ENCODE assay signal across 18 cellular contexts in genomic region chr12:51914034-51914923, GRCh38. TPM values are rescaled to one million over a fixed set of nuclear protein-coding genes. Genes with fewer than 3 reads are reported as not detected.
DNase-seq lines count a peak whose midpoint lies in the region; ATAC-seq and TF ChIP-seq lines count a peak whose summit lies in the region.
"Had no signal": no experiment of that assay in that cellular context is flagged by ENCODE, and none has a peak within 500 bp of the region (broad histone marks: within the 10 kb centered on the region; RNA-seq: fewer than 3 reads in every experiment).

No MANE protein-coding gene starts in this region.

- H3K27ac ChIP-seq in WERI-Rb-1 (peak overlapping the region; percentile 72), neuronal stem cell (replicated peaks; ENCODE audit: low read length) (no peak overlapping the region)
- H3K27ac ChIP-seq: A549 had no signal

- intact Hi-C loops in left ventricle myocardium superior (cut with micrococcal nuclease), result no loop called here

- H3K4me1 ChIP-seq in BE2C, result peaks cover 78% of the 10 kb centered on the region
- H3K4me1 ChIP-seq in neuronal stem cell (ENCODE audit: control insufficient read depth in 2 of 2, insufficient read depth in 1 of 2, low read depth in 1 of 2, low read length in 2 of 2), result peaks cover 13 to 29% of the 10 kb centered on the region in 2 donors
- H3K4me1 ChIP-seq: A549 had no signal

- no peak overlapping the region for H3K9ac ChIP-seq in neuronal stem cell (ENCODE audit: low read depth, low read length, poor library complexity)

- peak overlapping the region; percentile 83 for H2BK15ac ChIP-seq in neuronal stem cell (ENCODE audit: low read length)

- TF ChIP-seq CTCF in BE2C (IDR thresholded peaks at IDR 0.05; ENCODE audit: low read depth, low read length) (no peak), WERI-Rb-1 (IDR thresholded peaks at IDR 0.05; ENCODE audit: low read depth, low read length) (no peak)

- H2AK5ac ChIP-seq in neuronal stem cell (ENCODE audit: low read depth, low read length), result peak overlapping the region; percentile 22

- H3K4me3 ChIP-seq in BE2C (ENCODE audit: low read depth, low read length) (no peak overlapping the region), WERI-Rb-1 (ENCODE audit: low read depth, low read length) (no peak overlapping the region), neuronal stem cell (ENCODE audit: low read length in 2 of 2) (no peak overlapping the region)
- H3K4me3 ChIP-seq: A549 had no signal

- no CpG with 5 or more reads among the region's 17 CpGs for WGBS in neuronal stem cell (ENCODE audit: extremely low coverage in 2 of 2, insufficient read length in 2 of 2, insufficient replicate concordance in 1 of 2), 2 donors

- no peak overlapping the region for H4K8ac ChIP-seq in neuronal stem cell (ENCODE audit: low read depth, low read length)

- no peaks in the 10 kb centered on the region for H3K36me3 ChIP-seq in BE2C
- H3K36me3 ChIP-seq in WERI-Rb-1, result no peaks in the 10 kb centered on the region
- H3K36me3 ChIP-seq in neuronal stem cell (replicated peaks in 1 of 2; ENCODE audit: control insufficient read depth in 2 of 2, insufficient read depth in 2 of 2, low read length in 2 of 2), result no peaks in the 10 kb centered on the region

- H2BK5ac ChIP-seq in neuronal stem cell (ENCODE audit: low read length), result no peak overlapping the region

- H2AFZ ChIP-seq in neuronal stem cell (ENCODE audit: low read length), result no peak overlapping the region

- no peaks in the 10 kb centered on the region for H3K27me3 ChIP-seq in BE2C
- no peaks in the 10 kb centered on the region for H3K27me3 ChIP-seq in WERI-Rb-1 (ENCODE audit: insufficient read depth, low read depth, severe bottlenecking)
- peaks cover 0 to 19% (median 0%) of the 10 kb centered on the region in 3 experiments for H3K27me3 ChIP-seq in neuronal stem cell (ENCODE audit: control insufficient read depth in 3 of 3, insufficient read depth in 3 of 3, low read depth in 1 of 3, low read length in 3 of 3)

- peak overlapping the region; percentile 92 for H3K14ac ChIP-seq in neuronal stem cell (ENCODE audit: low read length)

- peak; percentile 64 for DNase-seq in BE2C
- no peak for DNase-seq in WERI-Rb-1
- peak; percentile 72 for DNase-seq in left ventricle myocardium superior
- DNase-seq in neuronal stem cell (ENCODE audit: low spot score), result no peak
- DNase-seq in HuH-7.5 (ENCODE audit: low spot score), result no peak
- no peak for DNase-seq in activated CD4-positive, CD25-positive, alpha-beta regulatory T cell (lab: John Stamatoyannopoulos, UW)
- DNase-seq: HCEC 1CT, KG1, NCI-H1092 treated with DMSO at 0.1 percent for 48 hours, NCI-H187, NCI-H510A, NCI-H82, SHP77 had no signal

- peak overlapping the region; percentile 90 for H3K18ac ChIP-seq in neuronal stem cell (ENCODE audit: low read length)

- no peak overlapping the region for H3K4me2 ChIP-seq in neuronal stem cell (ENCODE audit: insufficient read depth, low read length, poor library complexity, severe bottlenecking)
- H3K4me2 ChIP-seq: A549 had no signal

- H3K9me3 ChIP-seq in BE2C, result no peaks in the 10 kb centered on the region
- no peaks in the 10 kb centered on the region for H3K9me3 ChIP-seq in WERI-Rb-1 (ENCODE audit: severe bottlenecking)
- H3K9me3 ChIP-seq in neuronal stem cell (replicated peaks in 1 of 2; ENCODE audit: control insufficient read depth in 2 of 2, insufficient read depth in 1 of 2, low read depth in 1 of 2, low read length in 2 of 2), result peaks cover 0 to 2% of the 10 kb centered on the region in 2 donors
- H3K9me3 ChIP-seq: A549 had no signal

- no peaks in the 10 kb centered on the region for H3K79me1 ChIP-seq in neuronal stem cell (ENCODE audit: low read depth, low read length)

- H2BK120ac ChIP-seq in neuronal stem cell (ENCODE audit: low read depth, low read length), result peak overlapping the region; percentile 26

- H2BK12ac ChIP-seq in neuronal stem cell (ENCODE audit: low read length), result no peak overlapping the region

- peak overlapping the region; percentile 78 for H3K23ac ChIP-seq in neuronal stem cell (ENCODE audit: low read depth, low read length, poor library complexity)

- no peak overlapping the region for H3K4ac ChIP-seq in neuronal stem cell (ENCODE audit: low read length)

- ATAC-seq in left ventricle myocardium superior (peak; percentile 8), GM19467 (IDR thresholded peaks at IDR 0.05; ENCODE audit: unreplicated experiment) (no peak), GM18909 (IDR thresholded peaks at IDR 0.05; ENCODE audit: poor library complexity, unreplicated experiment) (no peak)
- ATAC-seq: A549, Panc1 had no signal

- H4K91ac ChIP-seq in neuronal stem cell (ENCODE audit: low read depth, low read length, poor library complexity), result no peak overlapping the region

RNA-seq across cellular contexts. Expression of gene ACVRL1, which starts 7.0 kb away (rescaled TPM):
- 68.1 TPM for polyA plus RNA-seq in BE2C (2012; ENCODE audit: insufficient read depth, insufficient read length, low read depth)
- total RNA-seq in left ventricle myocardium superior, result 31.7 TPM
- 0.21 TPM for polyA plus RNA-seq in neuronal stem cell (2013, experiment 1 of 2)
- 0.24 TPM for polyA plus RNA-seq in neuronal stem cell (2013, experiment 2 of 2)

RNA-seq across cellular contexts. Expression of gene ANKRD33, which starts 26.4 kb away (rescaled TPM):
- polyA plus RNA-seq in BE2C (2012; ENCODE audit: insufficient read depth, insufficient read length, low read depth), result not detected
- total RNA-seq in left ventricle myocardium superior, result not detected
- polyA plus RNA-seq in neuronal stem cell (2013, experiment 1 of 2), result 0.29 TPM
- 0.32 TPM for polyA plus RNA-seq in neuronal stem cell (2013, experiment 2 of 2)
- total RNA-seq: M059J had no signal
- polyA plus RNA-seq: A549 had no signal

RNA-seq across cellular contexts. Expression of gene ACVR1B, which starts 37.2 kb away (rescaled TPM):
- polyA plus RNA-seq in BE2C (2012; ENCODE audit: insufficient read depth, insufficient read length, low read depth), result 82.0 TPM
- 11.2 TPM for total RNA-seq in left ventricle myocardium superior
- polyA plus RNA-seq in neuronal stem cell (2013, experiment 1 of 2), result 12.6 TPM
- 12.7 TPM for polyA plus RNA-seq in neuronal stem cell (2013, experiment 2 of 2)

Comparison
In these comparisons a context has a peak if more than half of its experiments do, and no peak if none do; other contexts are left out.
1. DNase-seq: peak in BE2C (single experiment) and left ventricle myocardium superior (single experiment); none in WERI-Rb-1 (single experiment), neuronal stem cell (single experiment), HuH-7.5 (single experiment) and activated CD4-positive, CD25-positive, alpha-beta regulatory T cell (0 of 4).